8 cellular contexts compared by ENCODE assay signal in genomic region chr9:111895996-111896941, GRCh38. TPM values are rescaled to one million over a fixed set of nuclear protein-coding genes. Genes with fewer than 3 reads are reported as not detected.
DNase-seq lines count a peak whose midpoint lies in the region; ATAC-seq and TF ChIP-seq lines count a peak whose summit lies in the region.

UGCG (plus strand) TSS chr9:111896814; CDS start chr9:111897216, 402 bp downstream.

- DNase-seq in AG09319 (ENCODE audit: extremely low read depth, low read depth) = peak; percentile 80
- DNase-seq in NCI-H460 (ENCODE audit: extremely low read depth, low read depth) = peak; percentile 89
- DNase-seq in activated CD4-positive, alpha-beta T cell treated with anti-CD3 and anti-CD28 coated beads for 48 hours = peak; percentile 90
- DNase-seq in left kidney (ENCODE audit: low read depth, low spot score) = peak; percentile 97
- DNase-seq in stimulated activated CD4-positive, alpha-beta T cell treated with anti-CD3 and anti-CD28 coated beads, Interleukin-1b, Interleukin-23, amount 100 ng/mL, for 48 hours = peak; percentile 85

- peak within 1 kb of the TSS; percentile 81 for H3K27ac ChIP-seq in cingulate gyrus (ENCODE audit: low read depth, low read length)

- ATAC-seq in GM19023 (IDR thresholded peaks at IDR 0.05; ENCODE audit: unreplicated experiment) = peak; percentile 86
- ATAC-seq in HG03280 (IDR thresholded peaks at IDR 0.05; ENCODE audit: unreplicated experiment) = peak; percentile 88

- TF ChIP-seq CTCF in AG09319 (IDR thresholded peaks at IDR 0.05; ENCODE audit: low read depth, low read length) = no peak

RNA-seq across cellular contexts. Expression of gene UGCG, which starts in this region (rescaled TPM):
- 36.1 and 39.0 TPM in 2 replicates for total RNA-seq in NCI-H460 (2014; rRNA removed; shearing (Covaris generic))
- 25.2 and 38.5 TPM in 2 replicates for polyA plus RNA-seq in NCI-H460 (2014; cell fraction: nucleus; rRNA removed)

Comparison
In these comparisons a context has a peak if more than half of its experiments do, and no peak if none do; other contexts are left out.
1. Peak in every context shown above with its lines: DNase-seq, ATAC-seq and H3K27ac ChIP-seq.